In genomic region chr5:132445930-132446329, GRCh38 we compare ENCODE assay signal across 12 cellular contexts. TPM values are rescaled to one million over a fixed set of nuclear protein-coding genes. Genes with fewer than 3 reads are reported as not detected.
DNase-seq lines count a peak whose midpoint lies in the region; ATAC-seq and TF ChIP-seq lines count a peak whose summit lies in the region.
"Had no signal": no experiment of that assay in that cellular context is flagged by ENCODE, and none has a peak within 500 bp of the region (broad histone marks: within the 10 kb centered on the region; RNA-seq: fewer than 3 reads in every experiment).

No MANE protein-coding gene starts in this region.

- peak; percentile 1 for DNase-seq in activated naive CD4-positive, alpha-beta T cell treated with anti-CD3 and anti-CD28 coated beads, Interleukin-2, amount 10 ng/mL, durations not matched to agents 7 days and 5 days
- no peak for DNase-seq in activated naive CD4-positive, alpha-beta T cell treated with Interleukin-2 at 50 U/mL for 16 hours
- no peak for DNase-seq in effector memory CD8-positive, alpha-beta T cell
- no peak for DNase-seq in naive B cell
- DNase-seq in upper lobe of right lung = no peak
- DNase-seq in NCI-H2227 treated with DMSO at 0.1 percent for 48 hours (lab: John Stamatoyannopoulos, UW) = no peak
- DNase-seq in Kasumi-1 (lab: John Stamatoyannopoulos, UW) = no peak
- DNase-seq: ACHN, NCI-H510A, occipital lobe had no signal

- ATAC-seq in effector memory CD8-positive, alpha-beta T cell (replicated peaks) = no peak
- ATAC-seq in naive B cell (ENCODE audit: low read depth in 2 of 2) = no peak
- peak; percentile 8 for ATAC-seq in upper lobe of right lung
- no peak for ATAC-seq in HG03378 (IDR thresholded peaks at IDR 0.05; ENCODE audit: unreplicated experiment)

- peaks cover 47% of the 10 kb centered on the region for H3K4me1 ChIP-seq in upper lobe of right lung

- H3K4me1 Mint-ChIP-seq in activated naive CD4-positive, alpha-beta T cell treated with anti-CD3 and anti-CD28 coated beads, Interleukin-2, amount 10 ng/mL, durations not matched to agents 7 days and 5 days = peaks cover 67% of the 10 kb centered on the region
- H3K4me1 Mint-ChIP-seq in effector memory CD8-positive, alpha-beta T cell (ENCODE audit: low read depth in 2 of 2) = peaks cover 77 to 90% of the 10 kb centered on the region in 2 donors
- H3K4me1 Mint-ChIP-seq in naive B cell = peaks cover 44 to 78% (median 66%) of the 10 kb centered on the region in 3 donors

- peak overlapping the region; percentile 9 for H3K27ac ChIP-seq in upper lobe of right lung
- H3K27ac ChIP-seq: SK-N-MC had no signal

- no peak overlapping the region for H3K4me3 ChIP-seq in upper lobe of right lung
- H3K4me3 ChIP-seq: SK-N-MC had no signal

- no peak overlapping the region for H3K4me3 Mint-ChIP-seq in activated naive CD4-positive, alpha-beta T cell treated with anti-CD3 and anti-CD28 coated beads, Interleukin-2, amount 10 ng/mL, durations not matched to agents 7 days and 5 days
- no peak overlapping the region for H3K4me3 Mint-ChIP-seq in effector memory CD8-positive, alpha-beta T cell
- H3K4me3 Mint-ChIP-seq in naive B cell = no peak overlapping the region

- no peak for TF ChIP-seq CTCF in upper lobe of right lung (IDR thresholded peaks at IDR 0.05)

- no peaks in the 10 kb centered on the region for H3K27me3 ChIP-seq in upper lobe of right lung

- intact Hi-C loops in upper lobe of right lung (cut with DNase I) = no loop called here

- CTCF ChIA-PET in activated naive CD4-positive, alpha-beta T cell treated with anti-CD3 and anti-CD28 coated beads, Interleukin-2, amount 10 ng/mL, durations not matched to agents 7 days and 5 days (lab: Charles Lee) = no interaction called here

- H3K36me3 Mint-ChIP-seq in activated naive CD4-positive, alpha-beta T cell treated with anti-CD3 and anti-CD28 coated beads, Interleukin-2, amount 10 ng/mL, durations not matched to agents 7 days and 5 days = peaks cover 73% of the 10 kb centered on the region
- peaks cover 42% of the 10 kb centered on the region for H3K36me3 Mint-ChIP-seq in effector memory CD8-positive, alpha-beta T cell (ENCODE audit: insufficient read depth)
- H3K36me3 Mint-ChIP-seq in naive B cell = peaks cover 14 to 17% of the 10 kb centered on the region in 2 donors

- peak overlapping the region; percentile 55 for H3K27ac Mint-ChIP-seq in activated naive CD4-positive, alpha-beta T cell treated with anti-CD3 and anti-CD28 coated beads, Interleukin-2, amount 10 ng/mL, durations not matched to agents 7 days and 5 days
- H3K27ac Mint-ChIP-seq in effector memory CD8-positive, alpha-beta T cell = peak overlapping the region; percentile 21 to 99
- peak overlapping the region in 5 of 6 donors; percentile 10 to 82 (median 73) for H3K27ac Mint-ChIP-seq in naive B cell

- H3K9me3 ChIP-seq in upper lobe of right lung = no peaks in the 10 kb centered on the region

- peaks cover 6% of the 10 kb centered on the region for H3K36me3 ChIP-seq in upper lobe of right lung

- H3K27me3 Mint-ChIP-seq in activated naive CD4-positive, alpha-beta T cell treated with anti-CD3 and anti-CD28 coated beads, Interleukin-2, amount 10 ng/mL, durations not matched to agents 7 days and 5 days = no peaks in the 10 kb centered on the region
- H3K27me3 Mint-ChIP-seq in effector memory CD8-positive, alpha-beta T cell = no peaks in the 10 kb centered on the region
- no peaks in the 10 kb centered on the region for H3K27me3 Mint-ChIP-seq in naive B cell

- H3K9me3 Mint-ChIP-seq in activated naive CD4-positive, alpha-beta T cell treated with anti-CD3 and anti-CD28 coated beads, Interleukin-2, amount 10 ng/mL, durations not matched to agents 7 days and 5 days = no peaks in the 10 kb centered on the region
- no peaks in the 10 kb centered on the region for H3K9me3 Mint-ChIP-seq in effector memory CD8-positive, alpha-beta T cell
- no peaks in the 10 kb centered on the region for H3K9me3 Mint-ChIP-seq in naive B cell

RNA-seq across cellular contexts. Expression of gene IRF1, which starts 44.6 kb away (rescaled TPM):
- 100 to 1,000 TPM; 228 to 332 (median 296) TPM for polyA plus RNA-seq in naive B cell (ENCODE audit: low read depth in 6 of 6)
- 59.5 TPM for total RNA-seq in upper lobe of right lung
